In the genomic region with DNA sequence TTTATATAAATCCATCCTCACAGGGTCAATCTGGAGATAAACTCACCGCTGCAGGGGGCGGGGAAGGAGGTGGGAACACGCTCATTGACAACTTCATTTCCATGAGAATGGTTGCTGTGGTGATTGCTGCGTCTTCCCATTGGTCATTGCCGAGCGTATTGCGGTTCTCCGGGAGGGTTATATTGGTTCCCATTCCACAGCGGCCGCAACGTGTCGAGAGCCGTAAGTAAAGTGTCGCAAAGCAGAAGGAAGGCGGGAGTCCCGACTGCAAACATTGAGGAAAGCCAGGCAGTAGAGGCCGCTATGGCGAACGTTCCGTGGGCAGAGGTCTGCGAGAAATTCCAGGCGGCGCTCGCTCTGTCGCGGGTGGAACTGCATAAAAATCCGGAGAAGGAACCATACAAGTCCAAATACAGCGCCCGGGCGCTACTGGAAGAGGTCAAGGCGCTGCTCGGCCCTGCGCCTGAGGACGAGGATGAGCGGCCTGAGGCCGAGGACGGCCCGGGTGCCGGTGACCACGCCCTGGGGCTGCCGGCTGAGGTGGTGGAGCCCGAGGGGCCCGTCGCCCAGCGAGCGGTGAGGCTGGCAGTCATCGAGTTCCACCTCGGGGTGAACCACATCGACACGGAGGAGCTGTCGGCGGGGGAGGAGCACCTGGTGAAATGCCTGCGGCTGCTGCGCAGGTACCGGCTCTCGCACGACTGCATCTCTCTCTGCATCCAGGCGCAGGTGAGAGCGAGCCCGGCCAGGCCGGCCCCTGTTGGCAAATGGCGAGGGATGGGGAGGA, we compare ENCODE assay signal across 8 cellular contexts. TPM values are rescaled to one million over a fixed set of nuclear protein-coding genes. Genes with fewer than 3 reads are reported as not detected.
A peak's percentile ranks its signal among the peaks of the same experiment; 100 is the strongest.
DNase-seq lines count a peak whose midpoint lies in the region; ATAC-seq, FAIRE-seq and TF ChIP-seq lines count a peak whose summit lies in the region.

Gene KIFBP, plus strand, starts transcription at position 274 of the 787 bp plus-strand sequence. Its CDS starts 30 bp downstream, at position 304.

- H3K27ac ChIP-seq in AG04450 (ENCODE audit: low read depth, low read length) = peak within 1 kb of the TSS; percentile 42
- H3K27ac ChIP-seq in small intestine (ENCODE audit: low read depth in 1 of 2, low read length in 1 of 2) = peak within 1 kb of the TSS; percentile 79 to 92

- WGBS in small intestine, 3 donors = 0% methylated on average over 62 of the region's 62 CpGs

- H3K9me3 ChIP-seq in AG04450 (ENCODE audit: control insufficient read depth, insufficient read depth, low read length) (no peaks in the 10 kb centered on the region; the same call in 1 of the 2 replicates), small intestine (ENCODE audit: control insufficient read depth, low read depth) (no peaks in the 10 kb centered on the region)

- peak; percentile 62 for TF ChIP-seq CTCF in AG04450 (IDR thresholded peaks at IDR 0.05; ENCODE audit: low read depth, low read length)
- TF ChIP-seq CTCF in WI38 (IDR thresholded peaks at IDR 0.05; ENCODE audit: low read depth, low read length) = peak; percentile 40; the same call in 1 of the 2 replicates
- TF ChIP-seq CTCF in bronchial epithelial cell (IDR thresholded peaks at IDR 0.05; ENCODE audit: insufficient read depth, low read length, severe bottlenecking) = peak; percentile 72

- H3K27me3 ChIP-seq in AG04450 (ENCODE audit: control insufficient read depth, insufficient read depth, low read length) = no peaks in the 10 kb centered on the region
- H3K27me3 ChIP-seq in bronchial epithelial cell (ENCODE audit: control insufficient read depth, insufficient read depth, low read length) = no peaks in the 10 kb centered on the region
- no peaks in the 10 kb centered on the region for H3K27me3 ChIP-seq in small intestine (ENCODE audit: control insufficient read depth in 2 of 2, insufficient read depth in 2 of 2, low read length in 2 of 2)

- peaks cover 2 to 5% of the 10 kb centered on the region in 2 donors for H3K4me1 ChIP-seq in small intestine (ENCODE audit: control insufficient read depth in 2 of 2, insufficient read depth in 1 of 2, low read depth in 1 of 2, low read length in 1 of 2)

- FAIRE-seq in bronchial epithelial cell (lab: Jason Lieb, UNC) (peak; percentile 84), small intestine (lab: Jason Lieb, UNC) (no peak)

- DNase-seq in AG04450 (ENCODE audit: low read depth, low spot score) (peak; percentile 91), NCI-H2196 (lab: John Stamatoyannopoulos, UW; ENCODE audit: unreplicated experiment) (peak; percentile 83), bronchial epithelial cell (ENCODE audit: low read depth) (peak; percentile 98), iPS-NIHi11 (ENCODE audit: low spot score) (peak; percentile 98), small intestine (peak; percentile 97)

- ATAC-seq in GM18870 (IDR thresholded peaks at IDR 0.05; ENCODE audit: unreplicated experiment) (peak; percentile 67), HG03135 (IDR thresholded peaks at IDR 0.05; ENCODE audit: unreplicated experiment) (peak; percentile 69)

- POLR2A ChIA-PET in AG04450 (lab: Yijun Ruan, JAX) = interaction anchor here (0.6 kb wide), 1 partner anchor 514 kb away, joined by 3 read pairs; no protein-coding TSS in a partner anchor

- peak within 1 kb of the TSS; percentile 99 for H3K4me3 ChIP-seq in AG04450 (ENCODE audit: low read depth, low read length)
- H3K4me3 ChIP-seq in WI38 (ENCODE audit: low read depth, low read length) = peak within 1 kb of the TSS; percentile 98
- peak within 1 kb of the TSS; percentile 60 for H3K4me3 ChIP-seq in bronchial epithelial cell (ENCODE audit: low read depth, low read length)
- H3K4me3 ChIP-seq in small intestine (ENCODE audit: low read depth in 1 of 2, low read length in 2 of 2) = peak within 1 kb of the TSS; percentile 71 to 76

- peaks cover 2% of the 10 kb centered on the region for H3K36me3 ChIP-seq in bronchial epithelial cell (ENCODE audit: control insufficient read depth, insufficient read depth, low read length)
- peaks cover 2% of the 10 kb centered on the region in 2 donors for H3K36me3 ChIP-seq in small intestine (ENCODE audit: control insufficient read depth in 2 of 2, insufficient read depth in 2 of 2, low read length in 2 of 2)

- CTCF ChIA-PET in AG04450 (lab: Charles Lee) = interaction anchor here (0.9 to 1.5 kb wide), 3 partner anchors 17 to 154 kb away, joined by 3 to 4 read pairs (median 4); no protein-coding TSS in a partner anchor

RNA-seq across cellular contexts. Expression of gene KIFBP, which starts in this region (rescaled TPM):
- polyA plus RNA-seq in AG04450 (2011; rRNA removed) = 38.5 and 53.9 TPM in 2 replicates
- 17.1 and 27.6 TPM in 2 replicates for polyA minus RNA-seq in AG04450 (2011; rRNA and poly(A)+ RNA removed)
- 11.8 and 18.6 TPM in 2 replicates for total RNA-seq in bronchial epithelial cell
- 10 to 100 TPM; 10.3 to 14.5 (median 12.0) TPM for polyA plus RNA-seq in small intestine

Comparison
In these comparisons a context has a peak if more than half of its experiments do, and no peak if none do; other contexts are left out.
1. Peak in every context shown above with its lines: DNase-seq, ATAC-seq, H3K4me3 ChIP-seq and H3K27ac ChIP-seq.